16 cellular contexts compared by ENCODE assay signal in genomic region chr13:27851481-27851880, GRCh38. TPM values are rescaled to one million over a fixed set of nuclear protein-coding genes. Genes with fewer than 3 reads are reported as not detected.
DNase-seq lines count a peak whose midpoint lies in the region; ATAC-seq and TF ChIP-seq lines count a peak whose summit lies in the region.
"Had no signal": no experiment of that assay in that cellular context is flagged by ENCODE, and none has a peak within 500 bp of the region (broad histone marks: within the 10 kb centered on the region; RNA-seq: fewer than 3 reads in every experiment).

No MANE protein-coding gene starts in this region.

- intact Hi-C loops in body of pancreas (cut with DNase I): no loop called here

- H3K4me1 ChIP-seq in body of pancreas (peaks cover 17% of the 10 kb centered on the region), muscle layer of duodenum (ENCODE audit: control insufficient read depth in 1 of 2, insufficient read depth in 2 of 2, low read length in 2 of 2) (no peaks in the 10 kb centered on the region)
- H3K4me1 ChIP-seq: BLaER1 had no signal

- H3K9me3 ChIP-seq in body of pancreas (no peaks in the 10 kb centered on the region), muscle layer of duodenum (ENCODE audit: control insufficient read depth in 1 of 2, low read length in 2 of 2) (no peaks in the 10 kb centered on the region)
- H3K9me3 ChIP-seq: BLaER1 had no signal

- DNase-seq in NCI-H748 (lab: John Stamatoyannopoulos, UW; ENCODE audit: unreplicated experiment) (peak; percentile 60), NCI-H748 treated with DMSO at 0.1 percent for 48 hours (lab: John Stamatoyannopoulos, UW) (no peak), body of pancreas (peak in 1 of 4 donors; percentile 15), kidney glomerular epithelial cell (lab: John Stamatoyannopoulos, UW) (no peak)
- DNase-seq in stimulated activated naive CD4-positive, alpha-beta T cell (lab: John Stamatoyannopoulos, UW): no peak
- DNase-seq: 8988T; CD8-positive, alpha-beta memory T cell; DMS 273 treated with DMSO at 0.1 percent for 48 hours; DMS79 treated with DMSO at 0.1 percent for 48 hours; EL; GM23248 had no signal

- TF ChIP-seq CTCF in body of pancreas (IDR thresholded peaks at IDR 0.05): no peak

- H3K4me3 ChIP-seq in body of pancreas: no peak overlapping the region
- H3K4me3 ChIP-seq in muscle layer of duodenum (ENCODE audit: low read depth in 1 of 2, low read length in 2 of 2): no peak overlapping the region
- H3K4me3 ChIP-seq: BLaER1, GM23248 had no signal

- no peak for TF ChIP-seq POLR2A in body of pancreas (IDR thresholded peaks at IDR 0.05)

- H3K27me3 ChIP-seq in body of pancreas (no peaks in the 10 kb centered on the region), muscle layer of duodenum (ENCODE audit: low read depth, low read length) (peaks cover 4% of the 10 kb centered on the region)
- H3K27me3 ChIP-seq: BLaER1 had no signal

- H3K36me3 ChIP-seq in body of pancreas (replicated peaks in 1 of 2; ENCODE audit: insufficient read depth in 1 of 2, low read depth in 2 of 2): no peaks in the 10 kb centered on the region
- H3K36me3 ChIP-seq in muscle layer of duodenum (ENCODE audit: control insufficient read depth in 1 of 2, insufficient read depth in 2 of 2, low read length in 2 of 2): no peaks in the 10 kb centered on the region
- H3K36me3 ChIP-seq: BLaER1 had no signal

- 34 to 37% methylated on average over 14 of the region's 14 CpGs for WGBS in body of pancreas, 2 donors

- H3K27ac ChIP-seq in body of pancreas (peak overlapping the region in 1 of 4 donors; percentile 30), muscle layer of duodenum (ENCODE audit: low read length) (peak overlapping the region; percentile 39)
- H3K27ac ChIP-seq: BLaER1, GM23248 had no signal

- ATAC-seq in body of pancreas (peak; percentile 12), HG03378 (IDR thresholded peaks at IDR 0.05; ENCODE audit: unreplicated experiment) (no peak)
- ATAC-seq: HCT116 had no signal

RNA-seq across cellular contexts. Expression of gene GSX1, which starts 59.2 kb away (rescaled TPM):
- not detected for total RNA-seq in body of pancreas
- total RNA-seq: CD8-positive, alpha-beta memory T cell; GM23248; HT1080 had no signal
